8 cellular contexts compared by ENCODE assay signal in the genomic region with DNA sequence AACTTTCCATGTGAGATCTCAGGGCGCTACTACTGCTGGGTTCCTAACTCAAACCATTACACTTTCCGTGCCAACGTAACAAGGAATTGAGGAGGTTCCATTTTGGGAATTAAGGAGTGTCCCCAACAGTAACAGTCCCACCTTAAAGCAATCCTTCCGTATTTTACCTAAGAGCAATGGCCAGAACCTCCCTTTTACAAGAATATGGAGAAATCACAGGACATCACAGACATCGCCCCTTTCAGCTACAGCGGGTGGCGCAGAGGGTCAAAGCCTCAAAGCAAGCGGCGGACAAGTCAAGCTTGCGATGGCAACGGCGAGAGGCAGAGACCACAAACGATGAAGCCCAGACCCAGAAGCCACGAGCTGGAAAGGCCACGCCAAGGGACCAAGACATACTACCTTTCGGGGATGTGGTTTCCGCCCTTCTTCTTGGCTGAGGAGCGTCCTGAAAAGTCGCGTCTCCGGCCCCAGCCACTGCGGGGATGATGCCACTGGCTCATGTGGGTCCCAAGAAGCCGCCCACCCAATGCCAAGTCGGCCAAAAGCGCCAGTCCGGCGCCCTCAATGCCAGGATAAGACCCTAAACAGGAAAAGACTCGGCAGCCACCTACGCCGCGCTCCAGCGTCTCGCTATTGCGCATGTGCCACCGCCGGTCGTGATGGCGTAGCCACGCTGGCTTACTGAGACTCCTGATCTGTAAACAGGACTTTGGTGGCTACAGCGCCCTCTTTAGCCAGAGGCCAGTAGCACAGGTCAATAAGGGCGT. TPM values are rescaled to one million over a fixed set of nuclear protein-coding genes. Genes with fewer than 3 reads are reported as not detected.
DNase-seq lines count a peak whose midpoint lies in the region; ATAC-seq and TF ChIP-seq lines count a peak whose summit lies in the region.

A gene (minus strand): TSS at position 632 of the 770 bp plus-strand sequence. CDS start 129 bp downstream, at position 503.

- H3K27ac ChIP-seq in adipose tissue (ENCODE audit: low read depth, low read length) (peak within 1 kb of the TSS; percentile 34), heart right ventricle (peak within 1 kb of the TSS; percentile 68 to 97 (median 92))

- peaks cover 0 to 37% (median 10%) of the 10 kb centered on the region in 9 donors for H3K36me3 ChIP-seq in heart right ventricle

- intact Hi-C loops in heart right ventricle (cut with DNase I) (loop anchor here in 3 of 10 donors (1.0 to 10.0 kb wide), 2 partner anchors 42 to 85 kb away; a partner anchor contains a TSS), posterior vena cava (cut with DNase I) (no loop called here)

- peaks cover 4 to 31% (median 16%) of the 10 kb centered on the region in 9 donors for H3K4me1 ChIP-seq in heart right ventricle

- TF ChIP-seq CTCF in GM12873 (IDR thresholded peaks at IDR 0.05; ENCODE audit: insufficient read depth, low read depth, low read length, missing control alignments) (peak; percentile 96), heart right ventricle (IDR thresholded peaks at IDR 0.05) (peak; percentile 85 to 99 (median 91))

- no peaks in the 10 kb centered on the region for H3K9me3 ChIP-seq in heart right ventricle

- peak; percentile 99 for ATAC-seq in HG02763 (IDR thresholded peaks at IDR 0.05; ENCODE audit: unreplicated experiment)
- ATAC-seq in heart right ventricle = peak; percentile 98 to 100 (median 100)

- peak within 1 kb of the TSS; percentile 56 to 97 (median 83) for H3K4me3 ChIP-seq in heart right ventricle

- WGBS in adipose tissue, 3 donors = 0% methylated on average over 41 of the region's 41 CpGs
- 0 to 1% methylated on average over 41 of the region's 41 CpGs for WGBS in heart right ventricle, 2 donors

- DNase-seq in NCI-H1417 treated with DMSO at 0.1 percent for 48 hours (lab: John Stamatoyannopoulos, UW) (peak; percentile 84), T follicular helper cell (ENCODE audit: low read depth) (peak; percentile 94), heart right ventricle (peak; percentile 95 to 96), posterior vena cava (ENCODE audit: low spot score) (peak; percentile 98), ureter (ENCODE audit: low spot score) (peak; percentile 96)

- no peaks in the 10 kb centered on the region for H3K27me3 ChIP-seq in heart right ventricle

RNA-seq across cellular contexts. Expression of the gene that starts here (rescaled TPM):
- 10 to 100 TPM in 2 of 3 donors, 1 to 10 TPM in 1; 6.9 to 17.1 (median 13.3) TPM for polyA plus RNA-seq in adipose tissue
- 10 to 100 TPM in 7 of 10 donors, 1 to 10 TPM in 3; 9.2 to 11.6 (median 10.8) TPM for total RNA-seq in heart right ventricle
- 10 to 100 TPM in 1 of 2 donors, 1 to 10 TPM in 1; 7.9 to 12.9 TPM for polyA plus RNA-seq in heart right ventricle
- 10 to 100 TPM; 17.0 to 17.3 TPM for total RNA-seq in posterior vena cava
- total RNA-seq in ureter = 25.7 TPM

Comparison
In these comparisons a context has a peak if more than half of its experiments do, and no peak if none do; other contexts are left out.
1. Peak in every context shown above with its lines: DNase-seq, ATAC-seq, H3K4me3 ChIP-seq and H3K27ac ChIP-seq.